Comparison of ENCODE assay signal across 1 cellular context in genomic region chr18:22846088-22846683, GRCh38.
TF ChIP-seq lines count a peak whose summit lies in the region.

No MANE protein-coding gene starts in this region.

TF ChIP-seq in HCT116, 20 proteins besides CTCF, POLR2A, EP300 and RAD21 (continued from another document):
- TF ChIP-seq, protein P1, sequence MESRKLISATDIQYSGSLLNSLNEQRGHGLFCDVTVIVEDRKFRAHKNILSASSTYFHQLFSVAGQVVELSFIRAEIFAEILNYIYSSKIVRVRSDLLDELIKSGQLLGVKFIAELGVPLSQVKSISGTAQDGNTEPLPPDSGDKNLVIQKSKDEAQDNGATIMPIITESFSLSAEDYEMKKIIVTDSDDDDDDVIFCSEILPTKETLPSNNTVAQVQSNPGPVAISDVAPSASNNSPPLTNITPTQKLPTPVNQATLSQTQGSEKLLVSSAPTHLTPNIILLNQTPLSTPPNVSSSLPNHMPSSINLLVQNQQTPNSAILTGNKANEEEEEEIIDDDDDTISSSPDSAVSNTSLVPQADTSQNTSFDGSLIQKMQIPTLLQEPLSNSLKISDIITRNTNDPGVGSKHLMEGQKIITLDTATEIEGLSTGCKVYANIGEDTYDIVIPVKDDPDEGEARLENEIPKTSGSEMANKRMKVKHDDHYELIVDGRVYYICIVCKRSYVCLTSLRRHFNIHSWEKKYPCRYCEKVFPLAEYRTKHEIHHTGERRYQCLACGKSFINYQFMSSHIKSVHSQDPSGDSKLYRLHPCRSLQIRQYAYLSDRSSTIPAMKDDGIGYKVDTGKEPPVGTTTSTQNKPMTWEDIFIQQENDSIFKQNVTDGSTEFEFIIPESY (IDR thresholded peaks at IDR 0.05; ENCODE audit: extremely low read depth, insufficient replicate concordance, low read length): no peak
- no peak for TF ChIP-seq ATF3 (IDR thresholded peaks at IDR 0.05)
- TF ChIP-seq, protein P2, sequence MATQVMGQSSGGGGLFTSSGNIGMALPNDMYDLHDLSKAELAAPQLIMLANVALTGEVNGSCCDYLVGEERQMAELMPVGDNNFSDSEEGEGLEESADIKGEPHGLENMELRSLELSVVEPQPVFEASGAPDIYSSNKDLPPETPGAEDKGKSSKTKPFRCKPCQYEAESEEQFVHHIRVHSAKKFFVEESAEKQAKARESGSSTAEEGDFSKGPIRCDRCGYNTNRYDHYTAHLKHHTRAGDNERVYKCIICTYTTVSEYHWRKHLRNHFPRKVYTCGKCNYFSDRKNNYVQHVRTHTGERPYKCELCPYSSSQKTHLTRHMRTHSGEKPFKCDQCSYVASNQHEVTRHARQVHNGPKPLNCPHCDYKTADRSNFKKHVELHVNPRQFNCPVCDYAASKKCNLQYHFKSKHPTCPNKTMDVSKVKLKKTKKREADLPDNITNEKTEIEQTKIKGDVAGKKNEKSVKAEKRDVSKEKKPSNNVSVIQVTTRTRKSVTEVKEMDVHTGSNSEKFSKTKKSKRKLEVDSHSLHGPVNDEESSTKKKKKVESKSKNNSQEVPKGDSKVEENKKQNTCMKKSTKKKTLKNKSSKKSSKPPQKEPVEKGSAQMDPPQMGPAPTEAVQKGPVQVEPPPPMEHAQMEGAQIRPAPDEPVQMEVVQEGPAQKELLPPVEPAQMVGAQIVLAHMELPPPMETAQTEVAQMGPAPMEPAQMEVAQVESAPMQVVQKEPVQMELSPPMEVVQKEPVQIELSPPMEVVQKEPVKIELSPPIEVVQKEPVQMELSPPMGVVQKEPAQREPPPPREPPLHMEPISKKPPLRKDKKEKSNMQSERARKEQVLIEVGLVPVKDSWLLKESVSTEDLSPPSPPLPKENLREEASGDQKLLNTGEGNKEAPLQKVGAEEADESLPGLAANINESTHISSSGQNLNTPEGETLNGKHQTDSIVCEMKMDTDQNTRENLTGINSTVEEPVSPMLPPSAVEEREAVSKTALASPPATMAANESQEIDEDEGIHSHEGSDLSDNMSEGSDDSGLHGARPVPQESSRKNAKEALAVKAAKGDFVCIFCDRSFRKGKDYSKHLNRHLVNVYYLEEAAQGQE (IDR thresholded peaks at IDR 0.05; ENCODE audit: low read depth): no peak
- no peak for TF ChIP-seq CEBPB (IDR thresholded peaks at IDR 0.05; ENCODE audit: low read depth)
- TF ChIP-seq EGR1 (IDR thresholded peaks at IDR 0.05; ENCODE audit: low read depth): no peak
- TF ChIP-seq SP1 (IDR thresholded peaks at IDR 0.05; ENCODE audit: low read depth): no peak
- TF ChIP-seq, protein P3, sequence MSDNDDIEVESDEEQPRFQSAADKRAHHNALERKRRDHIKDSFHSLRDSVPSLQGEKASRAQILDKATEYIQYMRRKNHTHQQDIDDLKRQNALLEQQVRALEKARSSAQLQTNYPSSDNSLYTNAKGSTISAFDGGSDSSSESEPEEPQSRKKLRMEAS (IDR thresholded peaks at IDR 0.05): no peak
- no peak for TF ChIP-seq SRF (IDR thresholded peaks at IDR 0.05; ENCODE audit: low read depth)
- TF ChIP-seq ZNF274 (IDR thresholded peaks at IDR 0.05; ENCODE audit: low read depth, low read length): no peak
- TF ChIP-seq JUND (IDR thresholded peaks at IDR 0.05): no peak
- no peak for TF ChIP-seq EZH2 (IDR thresholded peaks at IDR 0.05)
- no peak for TF ChIP-seq TCF7L2 (IDR thresholded peaks at IDR 0.05; ENCODE audit: borderline replicate concordance, extremely low read depth, insufficient read depth, insufficient read length)
- TF ChIP-seq CBX3 (IDR thresholded peaks at IDR 0.05; ENCODE audit: low read depth): no peak
- no peak for TF ChIP-seq YY1 (IDR thresholded peaks at IDR 0.05; ENCODE audit: extremely low read depth, insufficient replicate concordance, low read depth, low read length)
